Comparison of ENCODE assay signal across 8 cellular contexts in genomic region chr11:128520886-128521696, GRCh38.
DNase-seq lines count a peak whose midpoint lies in the region; ATAC-seq and TF ChIP-seq lines count a peak whose summit lies in the region.

No MANE protein-coding gene starts in this region.

- 28% methylated on average over 12 of the region's 12 CpGs for WGBS in hepatocyte (ENCODE audit: low lambda C conversion rate, missing lambda C conversion rate)

- H3K4me2 ChIP-seq in hepatocyte: peak overlapping the region; percentile 86

- H3K4me3 Mint-ChIP-seq in T-helper 1 cell treated with Interleukin-12 subunit alpha and Interleukin-12 subunit beta and Interleukin-4 antibody, amounts not matched to agents 30 μg/mL and 1 μg/mL, for 36 hours: peak overlapping the region; percentile 98
- peak overlapping the region; percentile 99 for H3K4me3 Mint-ChIP-seq in activated CD8-positive, alpha-beta memory T cell treated with anti-CD3 and anti-CD28 coated beads, Interleukin-2, amount 10 ng/mL, durations not matched to agents 7 days and 5 days

- H3K27me3 ChIP-seq in hepatocyte (no peaks in the 10 kb centered on the region), stomach smooth muscle (ENCODE audit: control insufficient read depth in 1 of 2, insufficient read depth in 2 of 2, low read length in 2 of 2) (no peaks in the 10 kb centered on the region)

- peaks cover 52% of the 10 kb centered on the region for H3K36me3 Mint-ChIP-seq in T-helper 1 cell treated with Interleukin-12 subunit alpha and Interleukin-12 subunit beta and Interleukin-4 antibody, amounts not matched to agents 30 μg/mL and 1 μg/mL, for 36 hours (ENCODE audit: low read depth)
- H3K36me3 Mint-ChIP-seq in activated CD8-positive, alpha-beta memory T cell treated with anti-CD3 and anti-CD28 coated beads, Interleukin-2, amount 10 ng/mL, durations not matched to agents 7 days and 5 days: peaks cover 60% of the 10 kb centered on the region

- no peaks in the 10 kb centered on the region for H3K9me2 ChIP-seq in hepatocyte (replicated peaks; ENCODE audit: insufficient read depth)

- peak overlapping the region; percentile 89 to 93 for H3K9ac ChIP-seq in stomach smooth muscle (ENCODE audit: low read length in 2 of 2)

- H3K79me2 ChIP-seq in hepatocyte: peaks cover 58% of the 10 kb centered on the region

- H3K4me1 Mint-ChIP-seq in T-helper 1 cell treated with Interleukin-12 subunit alpha and Interleukin-12 subunit beta and Interleukin-4 antibody, amounts not matched to agents 30 μg/mL and 1 μg/mL, for 36 hours (ENCODE audit: low read depth): peaks cover 39% of the 10 kb centered on the region
- H3K4me1 Mint-ChIP-seq in activated CD8-positive, alpha-beta memory T cell treated with anti-CD3 and anti-CD28 coated beads, Interleukin-2, amount 10 ng/mL, durations not matched to agents 7 days and 5 days: peaks cover 36% of the 10 kb centered on the region

- H3K4me1 ChIP-seq in hepatocyte (ENCODE audit: insufficient read depth) (peaks cover 46% of the 10 kb centered on the region), stomach smooth muscle (ENCODE audit: control insufficient read depth, insufficient read depth, low read length) (peaks cover 21% of the 10 kb centered on the region)

- H3K36me3 ChIP-seq in hepatocyte (replicated peaks; ENCODE audit: insufficient read depth, low read depth): no peaks in the 10 kb centered on the region
- no peaks in the 10 kb centered on the region for H3K36me3 ChIP-seq in stomach smooth muscle (ENCODE audit: control insufficient read depth in 2 of 2, insufficient read depth in 2 of 2, low read length in 2 of 2)

- ATAC-seq in activated CD8-positive, alpha-beta memory T cell treated with anti-CD3 and anti-CD28 coated beads, Interleukin-2, amount 10 ng/mL, durations not matched to agents 7 days and 5 days: no peak
- ATAC-seq in GM21390 (IDR thresholded peaks at IDR 0.05; ENCODE audit: unreplicated experiment): no peak

- CTCF ChIA-PET in activated CD8-positive, alpha-beta memory T cell treated with anti-CD3 and anti-CD28 coated beads, Interleukin-2, amount 10 ng/mL, durations not matched to agents 7 days and 5 days (lab: Charles Lee): interaction anchor here (0.7 to 8.7 kb wide), 19 partner anchors 8 to 363 kb away, joined by 3 to 108 read pairs (median 5); no protein-coding TSS in a partner anchor

- no peaks in the 10 kb centered on the region for H3K27me3 Mint-ChIP-seq in T-helper 1 cell treated with Interleukin-12 subunit alpha and Interleukin-12 subunit beta and Interleukin-4 antibody, amounts not matched to agents 30 μg/mL and 1 μg/mL, for 36 hours (ENCODE audit: low read depth)
- H3K27me3 Mint-ChIP-seq in activated CD8-positive, alpha-beta memory T cell treated with anti-CD3 and anti-CD28 coated beads, Interleukin-2, amount 10 ng/mL, durations not matched to agents 7 days and 5 days: no peaks in the 10 kb centered on the region

- no peaks in the 10 kb centered on the region for H3K9me3 Mint-ChIP-seq in T-helper 1 cell treated with Interleukin-12 subunit alpha and Interleukin-12 subunit beta and Interleukin-4 antibody, amounts not matched to agents 30 μg/mL and 1 μg/mL, for 36 hours
- no peaks in the 10 kb centered on the region for H3K9me3 Mint-ChIP-seq in activated CD8-positive, alpha-beta memory T cell treated with anti-CD3 and anti-CD28 coated beads, Interleukin-2, amount 10 ng/mL, durations not matched to agents 7 days and 5 days (ENCODE audit: low read depth)

- TF ChIP-seq CTCF in hepatocyte (IDR thresholded peaks at IDR 0.05; ENCODE audit: poor library complexity): no peak

- H3K27ac ChIP-seq in hepatocyte (peak overlapping the region; percentile 90), stomach smooth muscle (ENCODE audit: low read length) (peak overlapping the region; percentile 83)

- H3K27ac Mint-ChIP-seq in T-helper 1 cell treated with Interleukin-12 subunit alpha and Interleukin-12 subunit beta and Interleukin-4 antibody, amounts not matched to agents 30 μg/mL and 1 μg/mL, for 36 hours: peak overlapping the region; percentile 91
- H3K27ac Mint-ChIP-seq in activated CD8-positive, alpha-beta memory T cell treated with anti-CD3 and anti-CD28 coated beads, Interleukin-2, amount 10 ng/mL, durations not matched to agents 7 days and 5 days: peak overlapping the region; percentile 99

- peaks cover 16% of the 10 kb centered on the region for H4K20me1 ChIP-seq in hepatocyte (ENCODE audit: insufficient read depth, poor library complexity, severe bottlenecking)

- TF ChIP-seq POLR2A in erythroblast (IDR thresholded peaks at IDR 0.05; ENCODE audit: low read length): no peak

- DNase-seq in T-helper 1 cell (no peak), hepatocyte (ENCODE audit: low spot score) (no peak), erythroblast (lab: John Stamatoyannopoulos, UW) (no peak), NOMO-1 treated with DMSO at 0.1 percent for 48 hours (lab: John Stamatoyannopoulos, UW; ENCODE audit: unreplicated experiment) (no peak)
- peak; percentile 63 for DNase-seq in activated CD8-positive, alpha-beta memory T cell treated with anti-CD3 and anti-CD28 coated beads, Interleukin-2, amount 10 ng/mL, durations not matched to agents 7 days and 5 days

- peak overlapping the region; percentile 76 for H2AFZ ChIP-seq in hepatocyte

- H3K4me3 ChIP-seq in hepatocyte (peak overlapping the region; percentile 82), stomach smooth muscle (ENCODE audit: low read length in 2 of 2) (peak overlapping the region; percentile 79 to 85)

- H3K9me3 ChIP-seq in hepatocyte (ENCODE audit: low read depth): no peaks in the 10 kb centered on the region
- H3K9me3 ChIP-seq in stomach smooth muscle (ENCODE audit: control insufficient read depth in 2 of 2, low read length in 2 of 2): no peaks in the 10 kb centered on the region
